In the genomic region with DNA sequence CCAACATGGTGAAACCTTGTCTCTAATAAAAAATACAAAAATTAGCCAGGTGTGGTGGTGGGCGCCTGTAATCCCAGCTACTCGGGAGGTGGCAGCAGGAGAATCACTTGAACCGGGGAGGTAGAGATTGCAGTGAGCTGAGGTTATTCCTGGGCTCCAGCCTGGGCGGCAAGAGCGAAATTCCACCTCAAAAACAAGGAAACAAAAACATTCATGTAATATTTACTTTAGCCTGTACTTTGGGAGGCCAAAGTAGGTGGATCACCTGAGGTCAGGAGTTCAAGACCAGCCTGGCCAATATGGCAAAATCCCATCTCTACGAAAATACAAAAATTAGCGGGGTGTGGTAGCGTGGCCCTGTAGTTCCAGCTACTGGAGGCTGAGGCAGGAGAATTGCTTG, we compare ENCODE assay signal across 5 cellular contexts. TPM values are rescaled to one million over a fixed set of nuclear protein-coding genes. Genes with fewer than 3 reads are reported as not detected.
"Had no signal": no experiment of that assay in that cellular context is flagged by ENCODE, and none has a peak within 500 bp of the region (broad histone marks: within the 10 kb centered on the region; RNA-seq: fewer than 3 reads in every experiment).

No MANE protein-coding gene starts in this region.

RNA-seq across cellular contexts. Expression of a gene that starts 35.2 kb away (rescaled TPM):
- total RNA-seq: GM23338, H1, H9, HT-29, IMR-90 had no signal
